ENCODE assay signal across 24 cellular contexts in the genomic region with DNA sequence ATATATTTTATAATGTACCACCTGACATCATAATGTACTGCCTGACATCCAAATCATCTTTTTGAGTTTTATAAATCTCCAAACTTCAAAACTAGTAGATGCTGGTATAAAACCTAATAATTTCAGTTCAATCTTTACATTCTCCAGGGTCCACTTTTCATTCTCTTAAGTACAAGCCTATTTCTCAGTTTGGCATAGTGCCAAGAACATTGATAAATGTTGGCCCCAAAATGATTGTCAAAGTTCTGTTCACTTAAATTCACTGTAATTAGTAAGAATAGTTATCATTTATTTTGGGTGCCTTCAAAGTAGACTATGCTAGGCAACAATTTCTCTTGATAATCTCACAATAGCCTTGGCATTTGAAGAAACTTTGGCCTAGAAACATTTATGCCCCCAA.
DNase-seq lines count a peak whose midpoint lies in the region; ATAC-seq and TF ChIP-seq lines count a peak whose summit lies in the region.
"Had no signal": no experiment of that assay in that cellular context is flagged by ENCODE, and none has a peak within 500 bp of the region (broad histone marks: within the 10 kb centered on the region; RNA-seq: fewer than 3 reads in every experiment).

No MANE protein-coding gene starts in this region.

- H3K4me3 ChIP-seq in SK-N-SH (ENCODE audit: low read depth in 2 of 2, low read length in 1 of 2) = no peak overlapping the region
- H3K4me3 ChIP-seq in DOHH2 (ENCODE audit: low read length) = no peak overlapping the region
- H3K4me3 ChIP-seq in naive thymus-derived CD4-positive, alpha-beta T cell (ENCODE audit: low read length) = no peak overlapping the region

- no peak overlapping the region for H3K27ac ChIP-seq in SK-N-SH (ENCODE audit: low read depth in 2 of 2, low read length in 1 of 2)
- H3K27ac ChIP-seq in DOHH2 (ENCODE audit: low read depth, low read length) = no peak overlapping the region; the same call in 1 of the 2 replicates
- no peak overlapping the region for H3K27ac ChIP-seq in naive thymus-derived CD4-positive, alpha-beta T cell (ENCODE audit: low read depth, low read length)

- no peak overlapping the region for H2AFZ ChIP-seq in SK-N-SH (ENCODE audit: low read depth)

- H3F3A ChIP-seq in SK-N-SH (replicated peaks; ENCODE audit: insufficient read depth) = peaks cover 11% of the 10 kb centered on the region
- peaks cover 24% of the 10 kb centered on the region for H3F3A ChIP-seq in DOHH2 (ENCODE audit: control insufficient read depth, insufficient read depth)

- POLR2A ChIA-PET in SK-N-SH (lab: Yijun Ruan, JAX) = no interaction called here
- POLR2A ChIA-PET in naive thymus-derived CD4-positive, alpha-beta T cell (lab: Charles Lee) = no interaction called here

- H3K9me3 ChIP-seq in SK-N-SH (no peaks in the 10 kb centered on the region), DOHH2 (ENCODE audit: control insufficient read depth, insufficient read depth, low read length) (no peaks in the 10 kb centered on the region), T-helper 17 cell (ENCODE audit: control insufficient read depth, low read length, poor library complexity, severe bottlenecking) (no peaks in the 10 kb centered on the region)
- H3K9me3 ChIP-seq in naive thymus-derived CD4-positive, alpha-beta T cell (ENCODE audit: control insufficient read depth in 2 of 3, low read length in 3 of 3) = no peaks in the 10 kb centered on the region

- H3K36me3 Mint-ChIP-seq in T-helper 17 cell (ENCODE audit: low read depth) = no peaks in the 10 kb centered on the region
- peaks cover 5 to 35% (median 18%) of the 10 kb centered on the region in 5 donors for H3K36me3 Mint-ChIP-seq in naive thymus-derived CD4-positive, alpha-beta T cell
- H3K36me3 Mint-ChIP-seq in activated T-helper 1 cell treated with anti-CD3 and anti-CD28 coated beads, Interleukin-12 subunit alpha, Interleukin-12 subunit beta, Interleukin-2, Interleukin-4 antibody, amounts not matched to agents 30 ng/mL and 10 ng/mL and 1 ng/mL, durations not matched to agents 14 hours and 24 hours and 36 hours (ENCODE audit: low read depth) = peaks cover 21% of the 10 kb centered on the region

- DNase-seq in SK-N-SH (no peak), T-helper 17 cell (no peak), Kasumi-1 (lab: John Stamatoyannopoulos, UW) (no peak)
- no peak for DNase-seq in naive thymus-derived CD4-positive, alpha-beta T cell
- DNase-seq in activated T-helper 1 cell treated with anti-CD3 and anti-CD28 coated beads, Interleukin-12 subunit alpha, Interleukin-12 subunit beta, Interleukin-2, Interleukin-4 antibody, amounts not matched to agents 30 ng/mL and 10 ng/mL and 1 ng/mL, durations not matched to agents 14 hours and 24 hours and 36 hours (ENCODE audit: low spot score) = no peak
- DNase-seq: DMS53; EL; GF-D8; H7; HFFc6; KG1; NCI-H1092 treated with DMSO at 0.1 percent for 48 hours; NCI-H1436 treated with DMSO at 0.1 percent for 48 hours; NCI-H1930; NCI-H2171 treated with DMSO at 0.1 percent for 48 hours; NCI-H524 treated with DMSO at 0.1 percent for 48 hours; NK-92 treated with Interleukin-12 subunit alpha and Interleukin-12 subunit beta, amount 100 ng/mL, for 24 hours; SIG-M5; T-helper 1 cell had no signal

- H4K20me1 ChIP-seq in SK-N-SH (ENCODE audit: insufficient read depth) = peaks cover 28% of the 10 kb centered on the region; the same call in 1 of the 2 replicates
- H4K20me1 ChIP-seq in DOHH2 (ENCODE audit: control insufficient read depth, insufficient read depth, low read depth, low read length) = no peaks in the 10 kb centered on the region

- H3K27ac Mint-ChIP-seq in T-helper 17 cell = peak overlapping the region; percentile 37
- peak overlapping the region in 7 of 9 donors; percentile 43 to 82 (median 70) for H3K27ac Mint-ChIP-seq in naive thymus-derived CD4-positive, alpha-beta T cell
- no peak overlapping the region for H3K27ac Mint-ChIP-seq in activated T-helper 1 cell treated with anti-CD3 and anti-CD28 coated beads, Interleukin-12 subunit alpha, Interleukin-12 subunit beta, Interleukin-2, Interleukin-4 antibody, amounts not matched to agents 30 ng/mL and 10 ng/mL and 1 ng/mL, durations not matched to agents 14 hours and 24 hours and 36 hours
- H3K27ac Mint-ChIP-seq: B cell, HFFc6 had no signal

- peaks cover 35% of the 10 kb centered on the region for H3K4me1 Mint-ChIP-seq in T-helper 17 cell
- H3K4me1 Mint-ChIP-seq in naive thymus-derived CD4-positive, alpha-beta T cell = peaks cover 34 to 82% (median 75%) of the 10 kb centered on the region in 7 donors
- peaks cover 31% of the 10 kb centered on the region for H3K4me1 Mint-ChIP-seq in activated T-helper 1 cell treated with anti-CD3 and anti-CD28 coated beads, Interleukin-12 subunit alpha, Interleukin-12 subunit beta, Interleukin-2, Interleukin-4 antibody, amounts not matched to agents 30 ng/mL and 10 ng/mL and 1 ng/mL, durations not matched to agents 14 hours and 24 hours and 36 hours (ENCODE audit: low read depth)

- H3K4me2 ChIP-seq in SK-N-SH (no peak overlapping the region), DOHH2 (ENCODE audit: low read length) (peak overlapping the region; percentile 14; the same call in 1 of the 2 replicates)

- no peaks in the 10 kb centered on the region for H3K9me3 Mint-ChIP-seq in naive thymus-derived CD4-positive, alpha-beta T cell
- H3K9me3 Mint-ChIP-seq in activated T-helper 1 cell treated with anti-CD3 and anti-CD28 coated beads, Interleukin-12 subunit alpha, Interleukin-12 subunit beta, Interleukin-2, Interleukin-4 antibody, amounts not matched to agents 30 ng/mL and 10 ng/mL and 1 ng/mL, durations not matched to agents 14 hours and 24 hours and 36 hours = no peaks in the 10 kb centered on the region
- H3K9me3 Mint-ChIP-seq: CD14-positive monocyte, HFFc6 had no signal

- H3K27me3 ChIP-seq in SK-N-SH (ENCODE audit: insufficient read depth) (no peaks in the 10 kb centered on the region), DOHH2 (ENCODE audit: control insufficient read depth, low read length) (no peaks in the 10 kb centered on the region)
- no peaks in the 10 kb centered on the region for H3K27me3 ChIP-seq in naive thymus-derived CD4-positive, alpha-beta T cell (ENCODE audit: control insufficient read depth in 2 of 2, insufficient read depth in 2 of 2, low read length in 2 of 2)

- no peaks in the 10 kb centered on the region for H3K27me3 Mint-ChIP-seq in T-helper 17 cell
- no peaks in the 10 kb centered on the region for H3K27me3 Mint-ChIP-seq in naive thymus-derived CD4-positive, alpha-beta T cell
- H3K27me3 Mint-ChIP-seq in activated T-helper 1 cell treated with anti-CD3 and anti-CD28 coated beads, Interleukin-12 subunit alpha, Interleukin-12 subunit beta, Interleukin-2, Interleukin-4 antibody, amounts not matched to agents 30 ng/mL and 10 ng/mL and 1 ng/mL, durations not matched to agents 14 hours and 24 hours and 36 hours (ENCODE audit: insufficient read depth) = no peaks in the 10 kb centered on the region
- H3K27me3 Mint-ChIP-seq: B cell had no signal

- CTCF ChIA-PET in SK-N-SH (lab: Yijun Ruan, JAX) = no interaction called here
- CTCF ChIA-PET in naive thymus-derived CD4-positive, alpha-beta T cell (lab: Charles Lee) = interaction anchor here (0.6 kb wide), 1 partner anchor 30 kb away, joined by 3 read pairs; no protein-coding TSS in a partner anchor

- no peak overlapping the region for H3K4me3 Mint-ChIP-seq in T-helper 17 cell
- no peak overlapping the region for H3K4me3 Mint-ChIP-seq in naive thymus-derived CD4-positive, alpha-beta T cell
- no peak overlapping the region for H3K4me3 Mint-ChIP-seq in activated T-helper 1 cell treated with anti-CD3 and anti-CD28 coated beads, Interleukin-12 subunit alpha, Interleukin-12 subunit beta, Interleukin-2, Interleukin-4 antibody, amounts not matched to agents 30 ng/mL and 10 ng/mL and 1 ng/mL, durations not matched to agents 14 hours and 24 hours and 36 hours
- H3K4me3 Mint-ChIP-seq: B cell, CD14-positive monocyte, HFFc6 had no signal

- no peak overlapping the region for H3K9ac ChIP-seq in SK-N-SH

- TF ChIP-seq EP300 in SK-N-SH (IDR thresholded peaks at IDR 0.05; ENCODE audit: borderline replicate concordance in 1 of 2, low read depth in 1 of 2, low read length in 1 of 2) = no peak

- TF ChIP-seq CTCF in SK-N-SH (IDR thresholded peaks at IDR 0.05) = no peak
- TF ChIP-seq CTCF in DOHH2 (IDR thresholded peaks at IDR 0.05; ENCODE audit: low read depth, low read length, poor library complexity, severe bottlenecking) = no peak

- H3K9me2 ChIP-seq in SK-N-SH (no peaks in the 10 kb centered on the region), DOHH2 (replicated peaks; ENCODE audit: control insufficient read depth, low read length) (no peaks in the 10 kb centered on the region)

- peaks cover 91% of the 10 kb centered on the region for H3K79me2 ChIP-seq in SK-N-SH (ENCODE audit: insufficient read depth)
- H3K79me2 ChIP-seq in DOHH2 (ENCODE audit: control insufficient read depth, low read length) = peaks cover 84% of the 10 kb centered on the region

- ATAC-seq in SK-N-SH treated with all-trans-retinoic acid at 6 μM for 48 hours (no peak), T-helper 17 cell (no peak)
- ATAC-seq in naive thymus-derived CD4-positive, alpha-beta T cell = no peak
- ATAC-seq: Panc1 had no signal

- intact Hi-C loops in naive thymus-derived CD4-positive, alpha-beta T cell (cut with micrococcal nuclease) = loop anchor here in 1 of 2 donors (5.0 kb wide), 1 partner anchor 40 kb away; no protein-coding TSS in a partner anchor
- intact Hi-C loops in activated T-helper 1 cell treated with anti-CD3 and anti-CD28 coated beads, Interleukin-12 subunit alpha, Interleukin-12 subunit beta, Interleukin-2, Interleukin-4 antibody, amounts not matched to agents 30 ng/mL and 10 ng/mL and 1 ng/mL, durations not matched to agents 14 hours and 24 hours and 36 hours (cut with micrococcal nuclease) = no loop called here

- H3K36me3 ChIP-seq in SK-N-SH (replicated peaks in 1 of 2; ENCODE audit: control insufficient read depth in 1 of 2, insufficient read depth in 2 of 2, low read length in 1 of 2) (peaks cover 0 to 3% of the 10 kb centered on the region in 2 experiments), DOHH2 (ENCODE audit: control insufficient read depth, low read length) (peaks cover 3% of the 10 kb centered on the region; the same call in 1 of the 2 replicates)
- no peaks in the 10 kb centered on the region for H3K36me3 ChIP-seq in naive thymus-derived CD4-positive, alpha-beta T cell (ENCODE audit: control insufficient read depth in 2 of 3, insufficient read depth in 3 of 3, low read length in 3 of 3)

- H3K4me1 ChIP-seq in SK-N-SH (ENCODE audit: control insufficient read depth in 1 of 2, insufficient read depth in 2 of 2, low read depth in 1 of 2, low read length in 1 of 2) (peaks cover 0 to 12% of the 10 kb centered on the region in 2 experiments; a peak in 2 of 4 replicates), DOHH2 (ENCODE audit: control insufficient read depth, low read length) (peaks cover 74% of the 10 kb centered on the region)
- peaks cover 0 to 26% of the 10 kb centered on the region in 2 donors for H3K4me1 ChIP-seq in naive thymus-derived CD4-positive, alpha-beta T cell (ENCODE audit: control insufficient read depth in 2 of 2, insufficient read depth in 2 of 2, low read length in 2 of 2)

- TF ChIP-seq RAD21 in SK-N-SH (IDR thresholded peaks at IDR 0.05; ENCODE audit: low read length) = no peak

TF ChIP-seq in SK-N-SH, 30 proteins besides CTCF, POLR2A, EP300 and RAD21 (continues in another document):
- no peak for TF ChIP-seq ELF1 (IDR thresholded peaks at IDR 0.05)

TF ChIP-seq in SK-N-SH treated with all-trans-retinoic acid at 6 μM for 48 hours, 23 proteins besides CTCF, POLR2A, EP300 and RAD21 (continues in another document):
- TF ChIP-seq SNAI2 (CRISPR knock-in tag; IDR thresholded peaks at IDR 0.05) = no peak
- TF ChIP-seq CSDC2 (CRISPR knock-in tag; IDR thresholded peaks at IDR 0.05) = no peak
